1 cellular context compared by ENCODE assay signal in genomic region chr17:16438557-16439302, GRCh38.
A peak's percentile ranks its signal among the peaks of the same experiment; 100 is the strongest.
TF ChIP-seq lines count a peak whose summit lies in the region.

No MANE protein-coding gene starts in this region.

TF ChIP-seq in HepG2, 621 proteins besides CTCF, POLR2A, EP300 and RAD21 (continued from another document and continues in another):
- no peak for TF ChIP-seq SNAPC4 (CRISPR knock-in tag; IDR thresholded peaks at IDR 0.05)
- TF ChIP-seq HMG20B (CRISPR knock-in tag; conservative IDR thresholded peaks at IDR 0.05) = 0 out of 2 replicates have a peak, but pooled peaks have one; percentile 34
- 0 out of 2 replicates have a peak, but pooled peaks have one; percentile 59 for TF ChIP-seq ETV6 (CRISPR knock-in tag; conservative IDR thresholded peaks at IDR 0.05)
- peak; percentile 86 for TF ChIP-seq SAP130 (CRISPR knock-in tag; IDR thresholded peaks at IDR 0.05; ENCODE audit: low read depth)
- peak; percentile 6; the same call in 1 of the 2 replicates for TF ChIP-seq ZMAT3 (CRISPR knock-in tag; conservative IDR thresholded peaks at IDR 0.05)
- TF ChIP-seq PBX3 (CRISPR knock-in tag; IDR thresholded peaks at IDR 0.05; ENCODE audit: borderline replicate concordance) = no peak
- TF ChIP-seq ZNF224 (CRISPR knock-in tag; IDR thresholded peaks at IDR 0.05) = peak; percentile 28; the same call in 1 of the 2 replicates
- no peak for TF ChIP-seq ZSCAN21 (CRISPR knock-in tag; IDR thresholded peaks at IDR 0.05; ENCODE audit: borderline replicate concordance)
- peak; percentile 53; the same call in 1 of the 2 replicates for TF ChIP-seq GATAD2A (CRISPR knock-in tag; IDR thresholded peaks at IDR 0.05)
- TF ChIP-seq TFE3 (CRISPR knock-in tag; IDR thresholded peaks at IDR 0.05) = peak; percentile 96
- peak; percentile 48; the same call in 1 of the 2 replicates for TF ChIP-seq ISL2 (CRISPR knock-in tag; IDR thresholded peaks at IDR 0.05)
- TF ChIP-seq ZNF550 (CRISPR knock-in tag; IDR thresholded peaks at IDR 0.05; ENCODE audit: borderline replicate concordance) = no peak
- TF ChIP-seq HMGXB3 (CRISPR knock-in tag; IDR thresholded peaks at IDR 0.05; ENCODE audit: borderline replicate concordance) = peak; percentile 81; the same call in 1 of the 2 replicates
- peak; percentile 29; the same call in 1 of the 2 replicates for TF ChIP-seq NKX3-1 (CRISPR knock-in tag; IDR thresholded peaks at IDR 0.05)
- TF ChIP-seq ATF2 (CRISPR knock-in tag; IDR thresholded peaks at IDR 0.05) = peak; percentile 65; the same call in 1 of the 2 replicates
- TF ChIP-seq FOXJ3 (CRISPR knock-in tag; IDR thresholded peaks at IDR 0.05; ENCODE audit: borderline replicate concordance) = no peak; the same call in 1 of the 2 replicates
- peak; percentile 91 for TF ChIP-seq MAX (IDR thresholded peaks at IDR 0.05)
- TF ChIP-seq MLX (CRISPR knock-in tag; IDR thresholded peaks at IDR 0.05) = peak; percentile 85
- TF ChIP-seq KDM2A (CRISPR knock-in tag; IDR thresholded peaks at IDR 0.05; ENCODE audit: borderline replicate concordance, low read depth) = peak; percentile 91
- peak; percentile 56 for TF ChIP-seq FOXA3 (CRISPR knock-in tag; IDR thresholded peaks at IDR 0.05)
- TF ChIP-seq IRF2 (CRISPR knock-in tag; IDR thresholded peaks at IDR 0.05) = peak; percentile 89; the same call in 1 of the 2 replicates
- TF ChIP-seq ZNF451 (CRISPR knock-in tag; IDR thresholded peaks at IDR 0.05) = no peak
- peak; percentile 100 for TF ChIP-seq DRAP1 (CRISPR knock-in tag; IDR thresholded peaks at IDR 0.05)
- TF ChIP-seq ZHX2 (IDR thresholded peaks at IDR 0.05; ENCODE audit: low read depth) = no peak; the same call in 1 of the 2 replicates
- no peak for TF ChIP-seq ZHX2 (CRISPR knock-in tag; IDR thresholded peaks at IDR 0.05; ENCODE audit: borderline replicate concordance)
- peak; percentile 3; the same call in 1 of the 2 replicates for TF ChIP-seq NCOR1 (IDR thresholded peaks at IDR 0.05; ENCODE audit: borderline replicate concordance, low read length)
- TF ChIP-seq REXO4 (CRISPR knock-in tag; IDR thresholded peaks at IDR 0.05; ENCODE audit: borderline replicate concordance) = no peak
- TF ChIP-seq ATM (IDR thresholded peaks at IDR 0.05; ENCODE audit: borderline replicate concordance) = no peak
- peak; percentile 63 for TF ChIP-seq MNT (IDR thresholded peaks at IDR 0.05)
- TF ChIP-seq ZNF577 (CRISPR knock-in tag; IDR thresholded peaks at IDR 0.05; ENCODE audit: borderline replicate concordance, low read depth) = no peak
- peak; percentile 23; the same call in 1 of the 2 replicates for TF ChIP-seq MTF1 (CRISPR knock-in tag; IDR thresholded peaks at IDR 0.05)
- peak; percentile 94 for TF ChIP-seq ZNF143 (CRISPR knock-in tag; IDR thresholded peaks at IDR 0.05)
- TF ChIP-seq KLF9 (CRISPR knock-in tag; IDR thresholded peaks at IDR 0.05; ENCODE audit: low read depth) = peak; percentile 75; the same call in 1 of the 2 replicates
